19 cellular contexts compared by ENCODE assay signal in the genomic region with DNA sequence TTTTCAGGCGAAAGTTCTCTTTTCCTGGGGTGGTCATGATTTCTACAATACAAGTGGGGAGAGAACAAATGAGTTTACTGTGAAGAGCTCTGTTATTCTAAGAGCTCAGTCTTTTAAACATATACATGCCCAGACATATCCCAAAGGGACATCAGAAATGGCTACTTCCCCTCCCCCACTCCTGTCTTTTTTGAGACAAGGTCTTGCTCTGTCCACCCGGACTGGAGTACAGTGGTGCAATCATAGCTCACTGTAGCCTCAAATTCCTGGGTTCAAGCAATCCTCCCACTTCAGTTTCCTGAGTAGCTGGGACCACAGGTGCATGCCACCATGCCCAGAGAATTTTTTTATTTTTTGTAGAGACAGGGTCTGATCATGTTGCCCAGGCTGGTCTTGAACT. TPM values are rescaled to one million over a fixed set of nuclear protein-coding genes. Genes with fewer than 3 reads are reported as not detected.
A peak's percentile ranks its signal among the peaks of the same experiment; 100 is the strongest.
DNase-seq lines count a peak whose midpoint lies in the region; TF ChIP-seq lines count a peak whose summit lies in the region.
"Had no signal": no experiment of that assay in that cellular context is flagged by ENCODE, and none has a peak within 500 bp of the region (broad histone marks: within the 10 kb centered on the region; RNA-seq: fewer than 3 reads in every experiment).

No MANE protein-coding gene starts in this region.

- in situ Hi-C loops in KBM-7 (cut with MboI; ENCODE audit: low pct_unique_long_range_greater_than_20kb, low sequenced_read_pairs) = no loop called here

- H3K36me3 ChIP-seq in GM06990 (ENCODE audit: control insufficient read depth, insufficient read depth, low read length) (peaks cover 5% of the 10 kb centered on the region), Peyer's patch (peaks cover 0 to 29% (median under 1%) of the 10 kb centered on the region in 3 donors)

- H3K27ac Mint-ChIP-seq in chondrocyte (ENCODE audit: unreplicated experiment) = peak overlapping the region; percentile 82
- peak overlapping the region; percentile 46 for H3K27ac Mint-ChIP-seq in neural crest cell (ENCODE audit: unreplicated experiment)

- no peaks in the 10 kb centered on the region for H3K27me3 Mint-ChIP-seq in chondrocyte (ENCODE audit: low read depth)
- H3K27me3 Mint-ChIP-seq in neural crest cell (ENCODE audit: low read depth) = no peaks in the 10 kb centered on the region

- peak overlapping the region; percentile 32 for H3K4me3 Mint-ChIP-seq in chondrocyte (ENCODE audit: unreplicated experiment)
- H3K4me3 Mint-ChIP-seq in neural crest cell = peak overlapping the region; percentile 2

- no peaks in the 10 kb centered on the region for H3K9me3 Mint-ChIP-seq in chondrocyte (ENCODE audit: low read depth)
- H3K9me3 Mint-ChIP-seq in neural crest cell = no peaks in the 10 kb centered on the region

- peaks cover 47% of the 10 kb centered on the region for H3K4me1 Mint-ChIP-seq in chondrocyte (ENCODE audit: low read depth)
- H3K4me1 Mint-ChIP-seq in neural crest cell = peaks cover 4% of the 10 kb centered on the region

- H3K4me1 ChIP-seq in Peyer's patch = no peaks in the 10 kb centered on the region
- H3K4me1 ChIP-seq: pancreas had no signal

- H3K27me3 ChIP-seq in GM06990 (replicated peaks; ENCODE audit: control insufficient read depth, insufficient read depth, low read length) = no peaks in the 10 kb centered on the region
- H3K27me3 ChIP-seq in Peyer's patch = no peaks in the 10 kb centered on the region
- H3K27me3 ChIP-seq: pancreas had no signal

- no peaks in the 10 kb centered on the region for H3K9me3 ChIP-seq in Peyer's patch
- H3K9me3 ChIP-seq: pancreas had no signal

- DNase-seq in GM06990 (ENCODE audit: extremely low read depth, insufficient read length) (no peak), KBM-7 (peak; percentile 18), chondrocyte (ENCODE audit: low spot score) (no peak), neural crest cell (ENCODE audit: low read depth, low spot score) (no peak), NCI-H748 (lab: John Stamatoyannopoulos, UW; ENCODE audit: unreplicated experiment) (no peak), NCI-H146 (lab: John Stamatoyannopoulos, UW) (no peak), mesenteric fat pad (ENCODE audit: low spot score) (no peak), Peyer's patch (no peak)
- DNase-seq: activated CD4-positive, alpha-beta T cell treated with anti-CD3 and anti-CD28 coated beads, Interleukin-2, amount 50 U/mL, for 4 hours; activated naive CD4-positive, alpha-beta T cell treated with Interleukin-2 at 50 U/mL for 16 hours; dermis blood vessel endothelial cell; EL; left ventricle myocardium superior; NCI-H2081; NCI-H510A; pancreas; Right ventricle myocardium superior; stimulated activated CD4-positive, alpha-beta T cell treated with anti-CD3 and anti-CD28 coated beads, Interleukin-2, amount 100 ng/mL, for 24 hours; T-helper 1 cell had no signal

- H3K27ac ChIP-seq in Peyer's patch = no peak overlapping the region
- H3K27ac ChIP-seq: pancreas had no signal

- TF ChIP-seq POLR2A in Peyer's patch (IDR thresholded peaks at IDR 0.05) = no peak

- TF ChIP-seq CTCF in GM06990 (IDR thresholded peaks at IDR 0.05; ENCODE audit: insufficient read depth, low read length, poor library complexity, severe bottlenecking) (no peak), chondrocyte (IDR thresholded peaks at IDR 0.05) (no peak), neural crest cell (conservative IDR thresholded peaks at IDR 0.05) (no peak), Peyer's patch (IDR thresholded peaks at IDR 0.05) (no peak)

- H3K4me3 ChIP-seq in GM06990 (replicated peaks; ENCODE audit: low read depth, low read length) (peak overlapping the region; percentile 27), Peyer's patch (no peak overlapping the region)
- H3K4me3 ChIP-seq: pancreas had no signal

- H3K36me3 Mint-ChIP-seq in chondrocyte (ENCODE audit: low read depth) (peaks cover 12% of the 10 kb centered on the region), neural crest cell (ENCODE audit: low read depth) (peaks cover 10% of the 10 kb centered on the region)

RNA-seq across cellular contexts. Expression of a gene that starts 18.2 kb away (rescaled TPM):
- total RNA-seq in chondrocyte (80.6 to 88.9 TPM (median 85.6 TPM) in 3 replicates), neural crest cell (86.5 and 86.8 TPM in 2 replicates), mesenteric fat pad (107 TPM), Peyer's patch (10 to 100 TPM; 27.1 to 62.7 (median 43.9) TPM)
